ENCODE assay signal across 8 cellular contexts in genomic region chr11:65781152-65781961, GRCh38. TPM values are rescaled to one million over a fixed set of nuclear protein-coding genes. Genes with fewer than 3 reads are reported as not detected.
DNase-seq lines count a peak whose midpoint lies in the region; ATAC-seq and TF ChIP-seq lines count a peak whose summit lies in the region.

No MANE protein-coding gene starts in this region.

- peaks cover 20% of the 10 kb centered on the region for H4K20me1 ChIP-seq in OCI-LY3 (ENCODE audit: insufficient read depth, low read length)

- H3K9me3 ChIP-seq in HAP-1 (no peaks in the 10 kb centered on the region), OCI-LY3 (ENCODE audit: insufficient read depth, low read length) (no peaks in the 10 kb centered on the region)

- intact Hi-C loops in activated CD4-positive, alpha-beta T cell treated with anti-CD3 and anti-CD28 coated beads, Interleukin-2, amount 10 ng/mL, durations not matched to agents 24 days and 14 days (cut with micrococcal nuclease) = loop anchor here (2.0 kb wide), 1 partner anchor 69 kb away; the partner anchor contains the start of gene KAT5

- H3K36me3 Mint-ChIP-seq in activated CD4-positive, alpha-beta T cell treated with anti-CD3 and anti-CD28 coated beads, Interleukin-2, amount 10 ng/mL, durations not matched to agents 24 days and 14 days (ENCODE audit: low read depth) = peaks cover 13% of the 10 kb centered on the region
- no peaks in the 10 kb centered on the region for H3K36me3 Mint-ChIP-seq in naive B cell

- peak overlapping the region; percentile 26 for H3K4me3 Mint-ChIP-seq in activated CD4-positive, alpha-beta T cell treated with anti-CD3 and anti-CD28 coated beads, Interleukin-2, amount 10 ng/mL, durations not matched to agents 24 days and 14 days
- peak overlapping the region in 7 of 8 donors; percentile 6 to 92 (median 65) for H3K4me3 Mint-ChIP-seq in naive B cell

- ATAC-seq in naive B cell (ENCODE audit: low read depth in 2 of 2) (peak; percentile 57 to 59), GM18519 (IDR thresholded peaks at IDR 0.05; ENCODE audit: low FRiP score, unreplicated experiment) (no peak)

- no peaks in the 10 kb centered on the region for H3K9me3 Mint-ChIP-seq in activated CD4-positive, alpha-beta T cell treated with anti-CD3 and anti-CD28 coated beads, Interleukin-2, amount 10 ng/mL, durations not matched to agents 24 days and 14 days
- no peaks in the 10 kb centered on the region for H3K9me3 Mint-ChIP-seq in naive B cell

- H3K27me3 ChIP-seq in HAP-1 (ENCODE audit: low read depth) (no peaks in the 10 kb centered on the region), OCI-LY3 (ENCODE audit: low read depth, low read length) (no peaks in the 10 kb centered on the region)

- H3K4me2 ChIP-seq in OCI-LY3 (ENCODE audit: low read length) = peak overlapping the region; percentile 97

- H3K36me3 ChIP-seq in HAP-1 (replicated peaks) (peaks cover 36% of the 10 kb centered on the region), OCI-LY3 (replicated peaks; ENCODE audit: low read depth, low read length) (peaks cover 26% of the 10 kb centered on the region)

- H3K79me2 ChIP-seq in OCI-LY3 (ENCODE audit: low read length) = peaks cover 28% of the 10 kb centered on the region

- H3K4me3 ChIP-seq in HAP-1 (peak overlapping the region; percentile 82), OCI-LY3 (ENCODE audit: low read length) (peak overlapping the region; percentile 90)

- H3K4me1 ChIP-seq in HAP-1 = no peaks in the 10 kb centered on the region; the same call in 1 of the 2 replicates
- H3K4me1 ChIP-seq in OCI-LY3 (ENCODE audit: low read length) = peaks cover 23% of the 10 kb centered on the region

- H3K4me1 Mint-ChIP-seq in activated CD4-positive, alpha-beta T cell treated with anti-CD3 and anti-CD28 coated beads, Interleukin-2, amount 10 ng/mL, durations not matched to agents 24 days and 14 days = peaks cover 26% of the 10 kb centered on the region
- H3K4me1 Mint-ChIP-seq in naive B cell = peaks cover 5 to 19% (median 9%) of the 10 kb centered on the region in 3 donors

- no peak for DNase-seq in activated CD4-positive, alpha-beta T cell treated with anti-CD3 and anti-CD28 coated beads, Interleukin-2, amount 10 ng/mL, durations not matched to agents 24 days and 14 days
- DNase-seq in activated CD4-positive, alpha-beta T cell treated with anti-CD3 and anti-CD28 coated beads, Interleukin-2, amount 50 U/mL, for 4 hours = no peak
- DNase-seq in HAP-1 (ENCODE audit: low spot score in 2 of 2) (peak in 1 of 2 experiments; percentile 50), epidermal melanocyte (ENCODE audit: insufficient read length, low spot score) (peak; percentile 72), naive B cell (peak; percentile 21), DMS153 treated with DMSO at 0.1 percent for 48 hours (lab: John Stamatoyannopoulos, UW; ENCODE audit: unreplicated experiment) (no peak)

- H3K27me3 Mint-ChIP-seq in activated CD4-positive, alpha-beta T cell treated with anti-CD3 and anti-CD28 coated beads, Interleukin-2, amount 10 ng/mL, durations not matched to agents 24 days and 14 days = peaks cover 27% of the 10 kb centered on the region
- peaks cover 4 to 12% (median 6%) of the 10 kb centered on the region in 3 donors for H3K27me3 Mint-ChIP-seq in naive B cell

- H3K9ac ChIP-seq in OCI-LY3 (ENCODE audit: low read length) = peak overlapping the region; percentile 76

- no peak overlapping the region for H3K27ac ChIP-seq in OCI-LY3 (ENCODE audit: low read length)

- H2AFZ ChIP-seq in OCI-LY3 (ENCODE audit: low read depth, low read length) = peak overlapping the region; percentile 92

- peak; percentile 16 for TF ChIP-seq CTCF in OCI-LY3 (IDR thresholded peaks at IDR 0.05; ENCODE audit: low read depth, low read length)

- no peak overlapping the region for H3K27ac Mint-ChIP-seq in activated CD4-positive, alpha-beta T cell treated with anti-CD3 and anti-CD28 coated beads, Interleukin-2, amount 10 ng/mL, durations not matched to agents 24 days and 14 days
- peak overlapping the region in 1 of 6 donors; percentile 38 for H3K27ac Mint-ChIP-seq in naive B cell

- in situ Hi-C loops in HAP-1 (cut with MboI; ENCODE audit: low sequenced_read_pairs) = no loop called here

RNA-seq across cellular contexts. Expression of gene AP5B1, which starts 0.6 kb away (rescaled TPM):
- total RNA-seq in activated CD4-positive, alpha-beta T cell treated with anti-CD3 and anti-CD28 coated beads, Interleukin-2, amount 10 ng/mL, durations not matched to agents 24 days and 14 days = 20.1 and 21.1 TPM in 2 replicates
- 10 to 100 TPM in 2 of 6 donors, 1 to 10 TPM in 4; 3.4 to 17.2 (median 9.6) TPM for polyA plus RNA-seq in naive B cell (ENCODE audit: low read depth in 6 of 6)

RNA-seq across cellular contexts. Expression of gene OVOL1, which starts 5.5 kb away (rescaled TPM):
- 0.07 TPM in 1 of 2 replicates, not detected in the other for total RNA-seq in activated CD4-positive, alpha-beta T cell treated with anti-CD3 and anti-CD28 coated beads, Interleukin-2, amount 10 ng/mL, durations not matched to agents 24 days and 14 days
- not detected for polyA plus RNA-seq in naive B cell (ENCODE audit: low read depth in 6 of 6)

RNA-seq across cellular contexts. Expression of gene SNX32, which starts 52.4 kb away (rescaled TPM):
- 1.2 and 2.1 TPM in 2 replicates for total RNA-seq in activated CD4-positive, alpha-beta T cell treated with anti-CD3 and anti-CD28 coated beads, Interleukin-2, amount 10 ng/mL, durations not matched to agents 24 days and 14 days
- polyA plus RNA-seq in naive B cell (ENCODE audit: low read depth in 6 of 6) = 1 to 10 TPM in 5 of 6 donors, not detected in 1; 1.2 to 2.6 (median 1.7) TPM

Comparison
In these comparisons a context has a peak if more than half of its experiments do, and no peak if none do; other contexts are left out.
1. DNase-seq: peak in epidermal melanocyte (single experiment) and naive B cell (single experiment); none in activated CD4-positive, alpha-beta T cell treated with anti-CD3 and anti-CD28 coated beads, Interleukin-2, amount 10 ng/mL, durations not matched to agents 24 days and 14 days (single experiment), activated CD4-positive, alpha-beta T cell treated with anti-CD3 and anti-CD28 coated beads, Interleukin-2, amount 50 U/mL, for 4 hours (0 of 2) and DMS153 treated with DMSO at 0.1 percent for 48 hours (single experiment).